In genomic region chr16:25256821-25257503, GRCh38 we compare ENCODE assay signal across 8 cellular contexts. TPM values are rescaled to one million over a fixed set of nuclear protein-coding genes. Genes with fewer than 3 reads are reported as not detected.
DNase-seq lines count a peak whose midpoint lies in the region; ATAC-seq and TF ChIP-seq lines count a peak whose summit lies in the region.

No MANE protein-coding gene starts in this region.

- H3K27me3 Mint-ChIP-seq in T-helper 17 cell: no peaks in the 10 kb centered on the region

- peak overlapping the region; percentile 92 for H3K9ac ChIP-seq in neuronal stem cell (ENCODE audit: low read depth, low read length, poor library complexity)

- H3K4me1 Mint-ChIP-seq in T-helper 17 cell: peaks cover 46% of the 10 kb centered on the region

- H3K4me3 Mint-ChIP-seq in T-helper 17 cell: peak overlapping the region; percentile 95

- ATAC-seq in HG03342 (IDR thresholded peaks at IDR 0.05; ENCODE audit: unreplicated experiment): peak; percentile 20
- ATAC-seq in T-helper 17 cell: peak; percentile 3
- no peak for ATAC-seq in HG02610 (IDR thresholded peaks at IDR 0.05; ENCODE audit: unreplicated experiment)

- peaks cover under 1% of the 10 kb centered on the region for H3K36me3 Mint-ChIP-seq in T-helper 17 cell (ENCODE audit: low read depth)

- TF ChIP-seq CTCF in GM10248 (IDR thresholded peaks at IDR 0.05; ENCODE audit: control extremely low read depth, extremely low read depth, low read depth, missing control alignments): no peak

- peak overlapping the region; percentile 45 to 97 for H3K27ac ChIP-seq in esophagus (ENCODE audit: low read depth in 2 of 2, low read length in 1 of 2)
- H3K27ac ChIP-seq in neuronal stem cell (replicated peaks; ENCODE audit: low read length): peak overlapping the region; percentile 99

- peak; percentile 31 for DNase-seq in stimulated activated CD4-positive, alpha-beta T cell treated with anti-CD3 and anti-CD28 coated beads, Interleukin-15, amount 100 ng/mL, for 24 hours
- no peak for DNase-seq in stimulated activated CD4-positive, alpha-beta T cell treated with anti-CD3 and anti-CD28 coated beads, Interleukin-12 subunit alpha, Interleukin-12 subunit beta, amount 100 ng/mL, for 4 hours
- DNase-seq in T-helper 17 cell (no peak), neuronal stem cell (ENCODE audit: low spot score) (no peak), GM10248 (ENCODE audit: extremely low spot score) (no peak)

- H3K4ac ChIP-seq in neuronal stem cell (ENCODE audit: low read length): no peak overlapping the region

- H2AFZ ChIP-seq in neuronal stem cell (ENCODE audit: low read length): peak overlapping the region; percentile 95

- peak overlapping the region; percentile 94 for H2BK5ac ChIP-seq in neuronal stem cell (ENCODE audit: low read length)

- peak overlapping the region; percentile 99 for H3K4me2 ChIP-seq in neuronal stem cell (ENCODE audit: insufficient read depth, low read length, poor library complexity, severe bottlenecking)

- no peaks in the 10 kb centered on the region for H3K27me3 ChIP-seq in esophagus (ENCODE audit: control insufficient read depth in 1 of 2, insufficient read depth in 2 of 2, low read length in 2 of 2)
- H3K27me3 ChIP-seq in neuronal stem cell (ENCODE audit: control insufficient read depth in 3 of 3, insufficient read depth in 3 of 3, low read depth in 1 of 3, low read length in 3 of 3): no peaks in the 10 kb centered on the region

- no peaks in the 10 kb centered on the region for H3K79me1 ChIP-seq in neuronal stem cell (ENCODE audit: low read depth, low read length)

- peak overlapping the region; percentile 19 for H2AK5ac ChIP-seq in neuronal stem cell (ENCODE audit: low read depth, low read length)

- CTCF ChIA-PET in GM10248 (lab: Yijun Ruan, JAX): interaction anchor here (1.0 to 1.6 kb wide), 2 partner anchors 23 to 32 kb away, joined by 3 to 5 read pairs; no protein-coding TSS in a partner anchor

- peak overlapping the region; percentile 97 for H3K27ac Mint-ChIP-seq in T-helper 17 cell

- no peaks in the 10 kb centered on the region for H3K9me3 ChIP-seq in T-helper 17 cell (ENCODE audit: control insufficient read depth, low read length, poor library complexity, severe bottlenecking)
- no peaks in the 10 kb centered on the region for H3K9me3 ChIP-seq in esophagus (ENCODE audit: control insufficient read depth in 2 of 2, insufficient read depth in 1 of 2, low read depth in 1 of 2, low read length in 1 of 2)
- H3K9me3 ChIP-seq in neuronal stem cell (replicated peaks in 1 of 2; ENCODE audit: control insufficient read depth in 2 of 2, insufficient read depth in 1 of 2, low read depth in 1 of 2, low read length in 2 of 2): no peaks in the 10 kb centered on the region

- H4K8ac ChIP-seq in neuronal stem cell (ENCODE audit: low read depth, low read length): no peak overlapping the region

- H3K4me3 ChIP-seq in esophagus (ENCODE audit: low read depth in 1 of 2, low read length in 2 of 2) (peak overlapping the region; percentile 63 to 90), neuronal stem cell (ENCODE audit: low read length in 2 of 2) (peak overlapping the region; percentile 83 to 94)

- H2BK15ac ChIP-seq in neuronal stem cell (ENCODE audit: low read length): no peak overlapping the region

- no peak overlapping the region for H3K14ac ChIP-seq in neuronal stem cell (ENCODE audit: low read length)

- peak overlapping the region; percentile 13 for H3K18ac ChIP-seq in neuronal stem cell (ENCODE audit: low read length)

- peak overlapping the region; percentile 34 for H3K23ac ChIP-seq in neuronal stem cell (ENCODE audit: low read depth, low read length, poor library complexity)

- WGBS in esophagus, 2 donors: 2% methylated on average over 26 of the region's 26 CpGs
- no CpG with 5 or more reads among the region's 26 CpGs for WGBS in neuronal stem cell (ENCODE audit: extremely low coverage in 2 of 2, insufficient read length in 2 of 2, insufficient replicate concordance in 1 of 2), 2 donors

- peaks cover 0 to 10% of the 10 kb centered on the region in 2 donors for H3K4me1 ChIP-seq in esophagus (ENCODE audit: control insufficient read depth in 2 of 2, insufficient read depth in 2 of 2, low read length in 1 of 2)
- peaks cover 6 to 7% of the 10 kb centered on the region in 2 donors for H3K4me1 ChIP-seq in neuronal stem cell (ENCODE audit: control insufficient read depth in 2 of 2, insufficient read depth in 1 of 2, low read depth in 1 of 2, low read length in 2 of 2)

- H3K36me3 ChIP-seq in esophagus (ENCODE audit: control insufficient read depth in 2 of 2, insufficient read depth in 2 of 2, low read length in 1 of 2): peaks cover 0 to 5% of the 10 kb centered on the region in 2 donors
- H3K36me3 ChIP-seq in neuronal stem cell (replicated peaks in 1 of 2; ENCODE audit: control insufficient read depth in 2 of 2, insufficient read depth in 2 of 2, low read length in 2 of 2): peaks cover 15 to 53% of the 10 kb centered on the region in 2 donors

- no peak overlapping the region for H4K91ac ChIP-seq in neuronal stem cell (ENCODE audit: low read depth, low read length, poor library complexity)

- H2BK120ac ChIP-seq in neuronal stem cell (ENCODE audit: low read depth, low read length): no peak overlapping the region

- POLR2A ChIA-PET in GM10248 (lab: Yijun Ruan, JAX): interaction anchor here (0.6 kb wide), 1 partner anchor 715 kb away, joined by 3 read pairs; no protein-coding TSS in a partner anchor

- no peak overlapping the region for H2BK12ac ChIP-seq in neuronal stem cell (ENCODE audit: low read length)

RNA-seq across cellular contexts. Expression of gene ZKSCAN2, which starts 0.7 kb away (rescaled TPM):
- total RNA-seq in T-helper 17 cell: 1 to 10 TPM; 3.8 to 5.3 TPM
- polyA plus RNA-seq in esophagus: under 1 TPM; 0.43 to 0.46 TPM
- polyA plus RNA-seq in neuronal stem cell (2013, experiment 1 of 2): 6.9 TPM
- polyA plus RNA-seq in neuronal stem cell (2013, experiment 2 of 2): 6.6 TPM

RNA-seq across cellular contexts. Expression of gene AQP8, which starts 40.2 kb away (rescaled TPM):
- total RNA-seq in T-helper 17 cell: under 1 TPM in 1 of 2 donors, not detected in 1; 0.52 TPM
- under 1 TPM in 1 of 2 donors, not detected in 1; 0.08 TPM for polyA plus RNA-seq in esophagus
- polyA plus RNA-seq in neuronal stem cell (2013, experiment 1 of 2): 0.04 TPM
- not detected for polyA plus RNA-seq in neuronal stem cell (2013, experiment 2 of 2)
